In the genomic region with DNA sequence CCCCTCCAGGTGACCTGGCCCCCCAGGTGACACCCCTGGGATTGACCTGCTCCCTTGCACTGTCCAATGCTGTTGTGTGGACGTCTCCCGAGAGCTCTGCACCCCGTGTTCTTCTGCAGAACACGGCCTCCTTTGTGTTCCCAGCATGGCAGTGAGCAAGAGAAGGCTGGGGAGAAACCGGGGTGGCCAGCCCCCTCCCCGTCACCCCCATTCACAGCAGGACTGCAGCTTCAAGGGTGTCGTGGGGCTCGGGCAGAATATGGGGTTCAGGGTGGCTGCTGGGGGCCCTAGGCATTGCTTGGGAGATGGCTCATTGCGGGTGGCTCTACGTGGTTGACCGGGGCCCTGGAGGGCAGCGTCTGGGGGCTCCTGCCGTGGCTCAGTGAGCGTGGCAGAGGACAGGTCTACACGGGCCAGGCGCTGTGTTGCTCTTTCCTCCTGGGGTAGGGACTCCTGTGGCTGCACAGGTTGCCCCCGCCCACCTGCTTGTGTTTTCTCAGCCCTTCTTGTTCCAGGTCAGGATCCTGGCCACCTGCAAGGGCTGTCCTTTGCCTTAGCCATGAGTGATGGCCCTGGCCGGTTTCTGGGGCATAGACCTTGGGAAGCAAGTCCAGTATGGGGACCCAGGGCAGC, we compare ENCODE assay signal across 1 cellular context.
TF ChIP-seq lines count a peak whose summit lies in the region.

No MANE protein-coding gene starts in this region.

TF ChIP-seq in IMR-90, 13 proteins besides CTCF, POLR2A, EP300 and RAD21 (continued from another document):
- TF ChIP-seq MXI1 (IDR thresholded peaks at IDR 0.05; ENCODE audit: borderline replicate concordance, low read depth, low read length) = no peak
- TF ChIP-seq RCOR1 (IDR thresholded peaks at IDR 0.05; ENCODE audit: insufficient replicate concordance, low read length) = no peak
- no peak for TF ChIP-seq NFE2L2 (IDR thresholded peaks at IDR 0.05; ENCODE audit: low read depth, low read length)
- TF ChIP-seq MAFK (IDR thresholded peaks at IDR 0.05; ENCODE audit: low read depth, low read length) = no peak
- TF ChIP-seq FOS (IDR thresholded peaks at IDR 0.05; ENCODE audit: low read depth, low read length) = no peak
- TF ChIP-seq, protein P1, sequence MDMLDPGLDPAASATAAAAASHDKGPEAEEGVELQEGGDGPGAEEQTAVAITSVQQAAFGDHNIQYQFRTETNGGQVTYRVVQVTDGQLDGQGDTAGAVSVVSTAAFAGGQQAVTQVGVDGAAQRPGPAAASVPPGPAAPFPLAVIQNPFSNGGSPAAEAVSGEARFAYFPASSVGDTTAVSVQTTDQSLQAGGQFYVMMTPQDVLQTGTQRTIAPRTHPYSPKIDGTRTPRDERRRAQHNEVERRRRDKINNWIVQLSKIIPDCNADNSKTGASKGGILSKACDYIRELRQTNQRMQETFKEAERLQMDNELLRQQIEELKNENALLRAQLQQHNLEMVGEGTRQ (IDR thresholded peaks at IDR 0.05; ENCODE audit: low read depth, low read length) = no peak
- TF ChIP-seq RFX5 (IDR thresholded peaks at IDR 0.05; ENCODE audit: low read depth, low read length) = no peak
- no peak for TF ChIP-seq SMC3 (IDR thresholded peaks at IDR 0.05; ENCODE audit: low read depth, low read length)
- TF ChIP-seq CHD1 (IDR thresholded peaks at IDR 0.05; ENCODE audit: low read depth, low read length) = no peak
